ENCODE assay signal across 1 cellular context in the genomic region with DNA sequence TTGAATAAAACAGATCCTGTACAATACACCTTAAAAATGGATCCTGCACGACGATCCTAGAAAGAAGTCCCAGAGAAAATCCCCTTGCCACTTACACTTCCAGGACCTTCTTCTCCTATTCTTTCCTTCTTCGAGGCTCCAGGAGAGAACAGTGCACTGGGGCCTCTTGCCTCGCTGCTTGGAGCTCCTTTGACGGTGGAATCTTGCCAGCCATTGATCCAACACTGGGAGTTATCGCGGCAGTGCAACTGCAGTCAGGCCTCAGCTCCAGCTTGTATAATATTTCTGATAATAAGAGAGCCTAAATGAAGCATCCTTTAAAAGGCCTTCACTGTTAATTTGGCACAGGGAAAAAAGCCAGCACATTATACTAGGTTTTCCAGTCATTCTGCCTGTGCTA.
TF ChIP-seq lines count a peak whose summit lies in the region.

No MANE protein-coding gene starts in this region.

TF ChIP-seq in IMR-90, 13 proteins besides CTCF, POLR2A, EP300 and RAD21 (continued from another document):
- no peak for TF ChIP-seq ELK1 (IDR thresholded peaks at IDR 0.05; ENCODE audit: borderline replicate concordance, low read depth, low read length)
- no peak for TF ChIP-seq MAZ (IDR thresholded peaks at IDR 0.05; ENCODE audit: borderline replicate concordance, low read depth, low read length)
- no peak for TF ChIP-seq RFX5 (IDR thresholded peaks at IDR 0.05; ENCODE audit: low read depth, low read length)
TF ChIP-seq in IMR-90: peak in this region for 0.
